In genomic region chr15:40831861-40832260, GRCh38 we compare ENCODE assay signal across 22 cellular contexts. TPM values are rescaled to one million over a fixed set of nuclear protein-coding genes. Genes with fewer than 3 reads are reported as not detected.
DNase-seq lines count a peak whose midpoint lies in the region; ATAC-seq, FAIRE-seq and TF ChIP-seq lines count a peak whose summit lies in the region.
"Had no signal": no experiment of that assay in that cellular context is flagged by ENCODE, and none has a peak within 500 bp of the region (broad histone marks: within the 10 kb centered on the region; RNA-seq: fewer than 3 reads in every experiment).

No MANE protein-coding gene starts in this region.

- H3K4me2 ChIP-seq in K562 (ENCODE audit: insufficient read depth, low read length) = no peak overlapping the region

- H3K9me3 ChIP-seq in HEK293 (ENCODE audit: control insufficient read depth, insufficient read depth, low read depth, low read length) (no peaks in the 10 kb centered on the region), K562 (replicated peaks; ENCODE audit: control insufficient read depth, insufficient read depth, low read depth, low read length) (no peaks in the 10 kb centered on the region)

- H3K4me3 Mint-ChIP-seq in endothelial cell (ENCODE audit: unreplicated experiment) = peak overlapping the region; percentile 31
- H3K4me3 Mint-ChIP-seq: H9, HFFc6 had no signal

- FAIRE-seq in K562 (lab: Jason Lieb, UNC) = peak; percentile 6
- FAIRE-seq: GM12878, GM19239 had no signal

- DNase-seq in K562 (ENCODE audit: extremely low read depth in 1 of 4, low spot score in 3 of 4) (no peak), endothelial cell (ENCODE audit: low spot score) (no peak), DMS53 treated with DMSO at 0.1 percent for 48 hours (lab: John Stamatoyannopoulos, UW; ENCODE audit: unreplicated experiment) (no peak), activated gamma-delta T cell (lab: John Stamatoyannopoulos, UW) (no peak)
- DNase-seq: C1 segment of cervical spinal cord; CD4-positive, alpha-beta memory T cell; COR-L47; DMS153; DMS79; EL; GDM1; GOT3; H9; HFFc6 had no signal

- no peaks in the 10 kb centered on the region for H3K9me3 Mint-ChIP-seq in endothelial cell (ENCODE audit: unreplicated experiment)
- H3K9me3 Mint-ChIP-seq: CD4-positive, alpha-beta memory T cell; H9; HFFc6 had no signal

- intact Hi-C loops in K562 (cut with micrococcal nuclease) = no loop called here

- WGBS in K562 (ENCODE audit: insufficient coverage, low coverage, missing lambda C conversion rate) = 7% methylated on average over 1 of the region's 1 CpG

- H3K9me1 ChIP-seq in K562 (ENCODE audit: control insufficient read depth, insufficient read depth, low read length) = no peaks in the 10 kb centered on the region

- H3K27ac ChIP-seq in HEK293 (ENCODE audit: extremely low read depth, low read depth, low read length) (no peak overlapping the region), K562 (ENCODE audit: extremely low read depth, low read depth, low read length) (no peak overlapping the region)

- no peak for TF ChIP-seq EP300 in K562 (IDR thresholded peaks at IDR 0.05; ENCODE audit: low read length)

- no peak overlapping the region for H2AFZ ChIP-seq in K562 (ENCODE audit: low read depth, low read length)

- H3K27me3 ChIP-seq in K562 (ENCODE audit: control insufficient read depth in 2 of 2, insufficient read depth in 2 of 2, low read length in 2 of 2) = no peaks in the 10 kb centered on the region

- no peaks in the 10 kb centered on the region for H3K79me2 ChIP-seq in K562 (ENCODE audit: control insufficient read depth, insufficient read depth, low read length)

- BruUV-seq in K562 (replicated peaks; lab: Mats Ljungman, UMichigan) = no TSS peak

- H3K36me3 Mint-ChIP-seq in endothelial cell (ENCODE audit: low read depth, unreplicated experiment) = peaks cover 7% of the 10 kb centered on the region
- H3K36me3 Mint-ChIP-seq: CD4-positive, alpha-beta memory T cell had no signal

- ATAC-seq in K562 = no peak
- no peak for ATAC-seq in GM21825 (IDR thresholded peaks at IDR 0.05; ENCODE audit: unreplicated experiment)
- ATAC-seq: GM12878, HCT116 had no signal

- H3K4me3 ChIP-seq in HEK293 (ENCODE audit: low read depth, low read length) (no peak overlapping the region), K562 (no peak overlapping the region)
- H3K4me3 ChIP-seq: GM12878 had no signal

- TF ChIP-seq RAD21 in K562 (CRISPR knock-in tag; conservative IDR thresholded peaks at IDR 0.05 in 1 of 2, IDR thresholded peaks at IDR 0.05 in 1 of 2) = no peak

- H3K4me1 Mint-ChIP-seq in endothelial cell (ENCODE audit: unreplicated experiment) = peaks cover 15% of the 10 kb centered on the region
- H3K4me1 Mint-ChIP-seq: CD4-positive, alpha-beta memory T cell had no signal

- peaks cover 3% of the 10 kb centered on the region for H3K27me3 Mint-ChIP-seq in endothelial cell (ENCODE audit: unreplicated experiment)
- H3K27me3 Mint-ChIP-seq: CD4-positive, alpha-beta memory T cell had no signal

- POLR2A ChIA-PET in HEK293 (lab: Yijun Ruan, JAX) = no interaction called here
- POLR2A ChIA-PET in K562 (lab: Yijun Ruan, JAX) = interaction anchor here (0.6 kb wide), 1 partner anchor 525 kb away, joined by 4 read pairs; no protein-coding TSS in a partner anchor

- no peak overlapping the region for H3K9ac ChIP-seq in K562 (ENCODE audit: insufficient read depth in 1 of 2, low read depth in 2 of 2, low read length in 2 of 2)

- no peak for TF ChIP-seq POLR2A in K562 (conservative IDR thresholded peaks at IDR 0.05)

- TF ChIP-seq CTCF in HEK293 (tag by site-specific recombination; IDR thresholded peaks at IDR 0.05) (no peak), K562 (IDR thresholded peaks at IDR 0.05 in 2 of 3, conservative IDR thresholded peaks at IDR 0.05 in 1 of 3; ENCODE audit: insufficient read depth in 2 of 3, low read depth in 1 of 3, low read length in 3 of 3) (no peak), endothelial cell (IDR thresholded peaks at IDR 0.05; ENCODE audit: unreplicated experiment) (no peak)

- CTCF ChIA-PET in HEK293 (lab: Yijun Ruan, JAX) = interaction anchor here (0.6 to 0.7 kb wide), 2 partner anchors 26 to 686 kb away, joined by 3 to 4 read pairs; no protein-coding TSS in a partner anchor
- CTCF ChIA-PET in K562 (lab: Yijun Ruan, JAX; ENCODE audit: low intra/inter-chr PET ratio) = no interaction called here

- H3K4me1 ChIP-seq in HEK293 (ENCODE audit: control insufficient read depth, insufficient read depth, low read length) (no peaks in the 10 kb centered on the region), K562 (replicated peaks in 1 of 2; ENCODE audit: control insufficient read depth in 2 of 2, insufficient read depth in 2 of 2, low read length in 2 of 2) (peaks cover 0 to 11% of the 10 kb centered on the region in 2 experiments; a peak in 2 of 5 replicates)

- no peak overlapping the region for H3K27ac Mint-ChIP-seq in endothelial cell (ENCODE audit: unreplicated experiment)
- H3K27ac Mint-ChIP-seq: CD4-positive, alpha-beta memory T cell; HFFc6 had no signal

- in situ Hi-C loops in K562 (cut with MboI) = no loop called here

- no peaks in the 10 kb centered on the region for H4K20me1 ChIP-seq in K562 (replicated peaks; ENCODE audit: control insufficient read depth, insufficient read depth, low read length)

- H3K36me3 ChIP-seq in HEK293 (ENCODE audit: control insufficient read depth in 2 of 2, insufficient read depth in 1 of 2, low read length in 2 of 2) (no peaks in the 10 kb centered on the region), K562 (ENCODE audit: control insufficient read depth, insufficient read depth, low read length) (no peaks in the 10 kb centered on the region)

RNA-seq across cellular contexts. Expression of gene PPP1R14D, which starts 3.4 kb away (rescaled TPM):
- not detected in 2 replicates for total RNA-seq in K562 (2011; cell fraction: chromatin; rRNA removed; ENCODE audit: low replicate concordance)
- 0.66 and 0.67 TPM in 2 replicates for total RNA-seq in K562 (2011; cell fraction: nucleolus; rRNA removed)
- total RNA-seq in K562 (2011; cell fraction: nucleoplasm; rRNA removed) = not detected in 2 replicates
- not detected in 2 replicates for total RNA-seq in K562 (2014; rRNA removed)
- total RNA-seq in K562 (2014; rRNA removed; fragmentation: Illumina TruSeq; extraction: Trizol) = not detected in 2 replicates
- total RNA-seq in K562 (2015; rRNA removed; fragmentation: Illumina TruSeq; extraction: Trizol) = not detected in 2 replicates
- not detected in 2 replicates for total RNA-seq in K562 (2021)
- 0.11 TPM in 1 of 2 replicates, not detected in the other for polyA plus RNA-seq in K562 (2011; rRNA removed)
- polyA plus RNA-seq in K562 (2011; cell fraction: cytosol; rRNA removed) = 0.09 and 0.18 TPM in 2 replicates
- polyA plus RNA-seq in K562 (2011; cell fraction: nucleus; rRNA removed) = 0.17 TPM in 1 of 2 replicates, not detected in the other
- 0.14 TPM in 1 of 2 replicates, not detected in the other for polyA plus RNA-seq in K562 (2012)
- polyA plus RNA-seq in K562 (2014; fragmentation: Illumina TruSeq; extraction: Trizol) = not detected in 2 replicates
- under 1 TPM; 0.11 to 0.18 TPM for polyA plus RNA-seq in K562 (2014; fragmentation: Nextera tagmentation; extraction: Ambion mirVana)
- not detected in 2 replicates for polyA plus RNA-seq in K562 (2014; rRNA removed)
- not detected in 2 replicates for polyA minus RNA-seq in K562 (2011; rRNA and poly(A)+ RNA removed)
- not detected in 2 replicates for polyA minus RNA-seq in K562 (2011; cell fraction: cytosol; rRNA and poly(A)+ RNA removed)
- not detected in 2 replicates for polyA minus RNA-seq in K562 (2011; cell fraction: nucleus; rRNA and poly(A)+ RNA removed)
- total RNA-seq in endothelial cell (ENCODE audit: unreplicated experiment) = not detected
- total RNA-seq: A172; A673; CD4-positive, alpha-beta memory T cell; GM12878; H9; HFFc6 had no signal
- polyA plus RNA-seq: BJ; CD4-positive, alpha-beta memory T cell had no signal

RNA-seq across cellular contexts. Expression of gene SPINT1, which starts 12.0 kb away (rescaled TPM):
- 10.1 and 24.8 TPM in 2 replicates for total RNA-seq in K562 (2011; cell fraction: chromatin; rRNA removed; ENCODE audit: low replicate concordance)
- 24.3 and 37.9 TPM in 2 replicates for total RNA-seq in K562 (2011; cell fraction: nucleolus; rRNA removed)
- 13.6 and 20.2 TPM in 2 replicates for total RNA-seq in K562 (2011; cell fraction: nucleoplasm; rRNA removed)
- total RNA-seq in K562 (2014; rRNA removed) (1.5 and 2.1 TPM in 2 replicates), K562 (2014; rRNA removed; fragmentation: Illumina TruSeq; extraction: Trizol) (1.1 and 1.8 TPM in 2 replicates), K562 (2015; rRNA removed; fragmentation: Illumina TruSeq; extraction: Trizol) (0.94 and 0.98 TPM in 2 replicates), K562 (2021) (3.2 and 4.5 TPM in 2 replicates), endothelial cell (ENCODE audit: unreplicated experiment) (28.6 TPM)
- polyA plus RNA-seq in K562 (2011; rRNA removed) (2.8 and 5.6 TPM in 2 replicates), K562 (2014; fragmentation: Illumina TruSeq; extraction: Trizol) (3.9 and 4.5 TPM in 2 replicates), K562 (2014; fragmentation: Nextera tagmentation; extraction: Ambion mirVana) (under 1 TPM; 0.78 to 0.80 TPM), K562 (2014; rRNA removed) (2.3 and 3.3 TPM in 2 replicates)
- polyA plus RNA-seq in K562 (2011; cell fraction: cytosol; rRNA removed) = 4.1 and 7.4 TPM in 2 replicates
- 9.8 and 17.8 TPM in 2 replicates for polyA plus RNA-seq in K562 (2011; cell fraction: nucleus; rRNA removed)
- polyA plus RNA-seq in K562 (2012) = 4.0 and 7.3 TPM in 2 replicates
- 3.5 and 3.7 TPM in 2 replicates for polyA minus RNA-seq in K562 (2011; rRNA and poly(A)+ RNA removed)
- polyA minus RNA-seq in K562 (2011; cell fraction: cytosol; rRNA and poly(A)+ RNA removed) = 4.8 and 6.5 TPM in 2 replicates
- polyA minus RNA-seq in K562 (2011; cell fraction: nucleus; rRNA and poly(A)+ RNA removed) = 5.0 and 5.2 TPM in 2 replicates

RNA-seq across cellular contexts. Expression of gene DNAJC17, which starts 24.6 kb away (rescaled TPM):
- 52.2 and 75.8 TPM in 2 replicates for total RNA-seq in K562 (2011; cell fraction: chromatin; rRNA removed; ENCODE audit: low replicate concordance)
- total RNA-seq in K562 (2011; cell fraction: nucleolus; rRNA removed) = 35.9 and 41.6 TPM in 2 replicates
- total RNA-seq in K562 (2011; cell fraction: nucleoplasm; rRNA removed) = 34.0 and 47.2 TPM in 2 replicates
- total RNA-seq in K562 (2014; rRNA removed) (57.9 and 60.3 TPM in 2 replicates), K562 (2014; rRNA removed; fragmentation: Illumina TruSeq; extraction: Trizol) (39.5 and 44.2 TPM in 2 replicates), K562 (2015; rRNA removed; fragmentation: Illumina TruSeq; extraction: Trizol) (58.4 and 61.5 TPM in 2 replicates), K562 (2021) (31.2 and 41.0 TPM in 2 replicates), endothelial cell (ENCODE audit: unreplicated experiment) (55.6 TPM)
- polyA plus RNA-seq in K562 (2011; rRNA removed) (33.8 and 37.9 TPM in 2 replicates), K562 (2014; fragmentation: Illumina TruSeq; extraction: Trizol) (51.3 and 68.6 TPM in 2 replicates), K562 (2014; fragmentation: Nextera tagmentation; extraction: Ambion mirVana) (1 to 10 TPM; 2.4 to 9.1 TPM), K562 (2014; rRNA removed) (66.6 and 79.4 TPM in 2 replicates)
- 38.9 and 62.7 TPM in 2 replicates for polyA plus RNA-seq in K562 (2011; cell fraction: cytosol; rRNA removed)
- polyA plus RNA-seq in K562 (2011; cell fraction: nucleus; rRNA removed) = 54.0 and 67.1 TPM in 2 replicates
- 31.6 and 35.7 TPM in 2 replicates for polyA plus RNA-seq in K562 (2012)
- 24.9 and 30.8 TPM in 2 replicates for polyA minus RNA-seq in K562 (2011; rRNA and poly(A)+ RNA removed)
- 16.6 and 22.6 TPM in 2 replicates for polyA minus RNA-seq in K562 (2011; cell fraction: cytosol; rRNA and poly(A)+ RNA removed)
- polyA minus RNA-seq in K562 (2011; cell fraction: nucleus; rRNA and poly(A)+ RNA removed) = 9.8 and 36.0 TPM in 2 replicates

RNA-seq across cellular contexts. Expression of gene ZFYVE19, which starts 25.0 kb away (rescaled TPM):
- total RNA-seq in K562 (2011; cell fraction: chromatin; rRNA removed; ENCODE audit: low replicate concordance) = 53.9 and 97.1 TPM in 2 replicates
- total RNA-seq in K562 (2011; cell fraction: nucleolus; rRNA removed) = 55.0 and 62.4 TPM in 2 replicates
- total RNA-seq in K562 (2011; cell fraction: nucleoplasm; rRNA removed) = 34.8 and 43.8 TPM in 2 replicates
- total RNA-seq in K562 (2014; rRNA removed) (13.1 and 20.8 TPM in 2 replicates), K562 (2014; rRNA removed; fragmentation: Illumina TruSeq; extraction: Trizol) (7.9 and 13.1 TPM in 2 replicates), K562 (2015; rRNA removed; fragmentation: Illumina TruSeq; extraction: Trizol) (20.7 and 22.5 TPM in 2 replicates), K562 (2021) (18.2 and 19.9 TPM in 2 replicates), endothelial cell (ENCODE audit: unreplicated experiment) (31.5 TPM)
- polyA plus RNA-seq in K562 (2011; rRNA removed) (27.1 and 35.2 TPM in 2 replicates), K562 (2014; fragmentation: Illumina TruSeq; extraction: Trizol) (30.0 and 36.8 TPM in 2 replicates), K562 (2014; fragmentation: Nextera tagmentation; extraction: Ambion mirVana) (1 to 10 TPM; 1.5 to 3.6 TPM), K562 (2014; rRNA removed) (23.4 and 23.5 TPM in 2 replicates)
- polyA plus RNA-seq in K562 (2011; cell fraction: cytosol; rRNA removed) = 38.7 and 39.7 TPM in 2 replicates
- 105 TPM in 2 replicates for polyA plus RNA-seq in K562 (2011; cell fraction: nucleus; rRNA removed)
- 23.5 and 35.7 TPM in 2 replicates for polyA plus RNA-seq in K562 (2012)
- polyA minus RNA-seq in K562 (2011; rRNA and poly(A)+ RNA removed) = 22.6 and 25.2 TPM in 2 replicates
- polyA minus RNA-seq in K562 (2011; cell fraction: cytosol; rRNA and poly(A)+ RNA removed) = 11.4 and 13.7 TPM in 2 replicates
- 22.2 and 27.5 TPM in 2 replicates for polyA minus RNA-seq in K562 (2011; cell fraction: nucleus; rRNA and poly(A)+ RNA removed)

RNA-seq across cellular contexts. Expression of gene RHOV, which starts 42.2 kb away (rescaled TPM):
- total RNA-seq in K562 (2011; cell fraction: chromatin; rRNA removed; ENCODE audit: low replicate concordance) = 1.1 and 1.9 TPM in 2 replicates
- total RNA-seq in K562 (2011; cell fraction: nucleolus; rRNA removed) = 1.8 TPM in 2 replicates
- 1.0 and 1.1 TPM in 2 replicates for total RNA-seq in K562 (2011; cell fraction: nucleoplasm; rRNA removed)
- 2.0 and 2.2 TPM in 2 replicates for total RNA-seq in K562 (2014; rRNA removed)
- total RNA-seq in K562 (2014; rRNA removed; fragmentation: Illumina TruSeq; extraction: Trizol) = 0.73 and 1.1 TPM in 2 replicates
- total RNA-seq in K562 (2015; rRNA removed; fragmentation: Illumina TruSeq; extraction: Trizol) = 0.45 and 0.72 TPM in 2 replicates
- 1.9 and 2.0 TPM in 2 replicates for total RNA-seq in K562 (2021)
- polyA plus RNA-seq in K562 (2011; rRNA removed) = 1.1 and 1.2 TPM in 2 replicates
- 1.3 and 2.4 TPM in 2 replicates for polyA plus RNA-seq in K562 (2011; cell fraction: cytosol; rRNA removed)
- 1.0 and 1.1 TPM in 2 replicates for polyA plus RNA-seq in K562 (2011; cell fraction: nucleus; rRNA removed)
- polyA plus RNA-seq in K562 (2012) = 0.51 and 1.3 TPM in 2 replicates
- 1.1 TPM in 2 replicates for polyA plus RNA-seq in K562 (2014; fragmentation: Illumina TruSeq; extraction: Trizol)
- polyA plus RNA-seq in K562 (2014; fragmentation: Nextera tagmentation; extraction: Ambion mirVana) = under 1 TPM; 0.08 to 0.18 TPM
- 1.4 and 2.6 TPM in 2 replicates for polyA plus RNA-seq in K562 (2014; rRNA removed)
- 0.77 and 1.3 TPM in 2 replicates for polyA minus RNA-seq in K562 (2011; rRNA and poly(A)+ RNA removed)
- 1.4 TPM in 1 of 2 replicates, not detected in the other for polyA minus RNA-seq in K562 (2011; cell fraction: cytosol; rRNA and poly(A)+ RNA removed)
- 1.1 and 1.3 TPM in 2 replicates for polyA minus RNA-seq in K562 (2011; cell fraction: nucleus; rRNA and poly(A)+ RNA removed)
- total RNA-seq in endothelial cell (ENCODE audit: unreplicated experiment) = 1.4 TPM
- total RNA-seq: CD4-positive, alpha-beta memory T cell had no signal
- polyA plus RNA-seq: CD4-positive, alpha-beta memory T cell had no signal

Comparison
In these comparisons a context has a peak if more than half of its experiments do, and no peak if none do; other contexts are left out.
1. Of the 44 proteins assayed by ChIP-seq in both K562 and HEK293: peak only in K562: none; only in HEK293: ZNF121; in both: none; in neither: 43.